In genomic region chr5:143605403-143606005, GRCh38 we compare ENCODE assay signal across 8 cellular contexts.
DNase-seq lines count a peak whose midpoint lies in the region; ATAC-seq, FAIRE-seq and TF ChIP-seq lines count a peak whose summit lies in the region.

No MANE protein-coding gene starts in this region.

- H3K4me3 ChIP-seq in DND-41 (ENCODE audit: low read depth in 1 of 2, low read length in 2 of 2) (peak overlapping the region in 1 of 2 experiments; percentile 42; a peak in 2 of 4 replicates), GM12878 (no peak overlapping the region; the same call in 1 of the 2 replicates), stomach (no peak overlapping the region)

- H3K79me2 ChIP-seq in DND-41 (ENCODE audit: insufficient read depth, low read length): no peaks in the 10 kb centered on the region; the same call in 1 of the 2 replicates
- no peaks in the 10 kb centered on the region for H3K79me2 ChIP-seq in GM12878 (ENCODE audit: control insufficient read depth, insufficient read depth, low read length)

- H4K20me1 ChIP-seq in DND-41 (ENCODE audit: insufficient read depth, low read length) (no peaks in the 10 kb centered on the region), GM12878 (ENCODE audit: control insufficient read depth, insufficient read depth) (no peaks in the 10 kb centered on the region)

- H3K27me3 ChIP-seq in DND-41 (ENCODE audit: insufficient read depth, low read length, poor library complexity) (no peaks in the 10 kb centered on the region), GM12878 (replicated peaks in 1 of 2; ENCODE audit: control insufficient read depth in 2 of 2, insufficient read depth in 2 of 2, low read length in 1 of 2) (no peaks in the 10 kb centered on the region), stomach (no peaks in the 10 kb centered on the region)

- under 1% methylated on average over 4 of the region's 4 CpGs for WGBS in GM12878 (ENCODE audit: insufficient coverage, insufficient replicate concordance, low lambda C conversion rate, missing lambda C conversion rate)
- WGBS in stomach, 5 donors: 51 to 67% (median 64%) methylated on average over 4 of the region's 4 CpGs

- H3K9ac ChIP-seq in DND-41 (ENCODE audit: low read depth, low read length) (peak overlapping the region; percentile 61), GM12878 (ENCODE audit: control insufficient read depth, insufficient read depth, low read length) (peak overlapping the region; percentile 24; the same call in 1 of the 2 replicates)

- TF ChIP-seq RAD21 in GM12878 (IDR thresholded peaks at IDR 0.05; ENCODE audit: insufficient read depth, low read depth, low read length): 0 out of 2 replicates have a peak, but pooled peaks have one; percentile 9

- DNase-seq in DND-41 (peak; percentile 77), Kasumi-1 (lab: John Stamatoyannopoulos, UW) (peak; percentile 86 to 88), GM12878 (ENCODE audit: low read depth, low spot score) (peak; percentile 60), stomach (no peak), DMS53 treated with DMSO at 0.1 percent for 48 hours (lab: John Stamatoyannopoulos, UW; ENCODE audit: unreplicated experiment) (no peak), NCI-H1694 treated with DMSO at 0.1 percent for 48 hours (lab: John Stamatoyannopoulos, UW) (no peak)

- peak; percentile 81 for ATAC-seq in DND-41 (ENCODE audit: insufficient read depth, low read depth)
- ATAC-seq in GM21390 (IDR thresholded peaks at IDR 0.05; ENCODE audit: unreplicated experiment): peak; percentile 68
- peak; percentile 68 for ATAC-seq in GM12878
- no peak for ATAC-seq in GM19023 (IDR thresholded peaks at IDR 0.05; ENCODE audit: unreplicated experiment)

- POLR2A ChIA-PET in GM12878 (lab: Charles Lee): interaction anchor here (0.6 to 1.8 kb wide), 6 partner anchors 9 to 1190 kb away, joined by 3 to 11 read pairs (median 3); no protein-coding TSS in a partner anchor

- peak overlapping the region; percentile 54 for H3K4me2 ChIP-seq in DND-41 (ENCODE audit: insufficient read depth, low read length)
- H3K4me2 ChIP-seq in GM12878 (ENCODE audit: control insufficient read depth, insufficient read depth): peak overlapping the region; percentile 80

- H3K36me3 ChIP-seq in DND-41 (ENCODE audit: insufficient read depth, low read length) (no peaks in the 10 kb centered on the region), GM12878 (ENCODE audit: control insufficient read depth in 2 of 2, insufficient read depth in 2 of 2, low read length in 1 of 2) (no peaks in the 10 kb centered on the region), stomach (no peaks in the 10 kb centered on the region)

- peaks cover 6% of the 10 kb centered on the region for H3K9me3 ChIP-seq in DND-41 (ENCODE audit: insufficient read depth, low read length, severe bottlenecking)
- H3K9me3 ChIP-seq in GM12878 (replicated peaks; ENCODE audit: control insufficient read depth, insufficient read depth, low read length): peaks cover 2% of the 10 kb centered on the region
- H3K9me3 ChIP-seq in stomach: peaks cover 0 to 5% (median 0%) of the 10 kb centered on the region in 4 donors

- CTCF ChIA-PET in GM12878 (lab: Yijun Ruan, JAX): interaction anchor here (0.5 to 1.7 kb wide), 8 partner anchors 13 to 682 kb away, joined by 3 to 8 read pairs (median 3); no protein-coding TSS in a partner anchor

- SMC1A ChIA-PET in GM12878 (lab: Charles Lee; ENCODE audit: uncharacterized antibody, unreplicated experiment): interaction anchor here (0.7 to 2.1 kb wide), 43 partner anchors 9 to 586 kb away, joined by 3 to 17 read pairs (median 4); no protein-coding TSS in a partner anchor

- H3K27ac ChIP-seq in DND-41 (ENCODE audit: low read length): peak overlapping the region; percentile 93
- peak overlapping the region; percentile 69 for H3K27ac ChIP-seq in GM12878 (ENCODE audit: control insufficient read depth, insufficient read depth)
- H3K27ac ChIP-seq in stomach: peak overlapping the region in 3 of 5 donors; percentile 15 to 47 (median 43)

- in situ Hi-C loops in GM12878 (cut with MboI): no loop called here

- H2AFZ ChIP-seq in DND-41 (ENCODE audit: low read depth, low read length): peak overlapping the region; percentile 12
- H2AFZ ChIP-seq in GM12878 (ENCODE audit: control insufficient read depth, low read depth, low read length): peak overlapping the region; percentile 63

- TF ChIP-seq POLR2A in GM12878 (IDR thresholded peaks at IDR 0.05; ENCODE audit: low read depth, low read length) (no peak), stomach (IDR thresholded peaks at IDR 0.05) (no peak)

- TF ChIP-seq EP300 in GM12878 (IDR thresholded peaks at IDR 0.05; ENCODE audit: borderline replicate concordance in 1 of 2, control insufficient read depth in 1 of 2, low read depth in 2 of 2, low read length in 2 of 2) (peak in 1 of 2 experiments; percentile 40; a peak in 2 of 4 replicates), stomach (IDR thresholded peaks at IDR 0.05) (no peak)

- TSS peak; percentile 93 for BruUV-seq in GM12878 (replicated peaks; lab: Mats Ljungman, UMichigan)

- FAIRE-seq in GM12878 (lab: Jason Lieb, UNC): peak; percentile 94

- peaks cover 67% of the 10 kb centered on the region for H3K4me1 ChIP-seq in DND-41 (ENCODE audit: insufficient read depth, low read length)
- H3K4me1 ChIP-seq in GM12878 (ENCODE audit: control insufficient read depth, insufficient read depth, low read length): peaks cover 22% of the 10 kb centered on the region
- peaks cover 0 to 4% (median 0%) of the 10 kb centered on the region in 4 donors for H3K4me1 ChIP-seq in stomach

- intact Hi-C loops in GM12878 (cut with micrococcal nuclease; ENCODE audit: unreplicated experiment) (loop anchor here (1.0 to 10.0 kb wide), 7 partner anchors 10 to 601 kb away; no protein-coding TSS in a partner anchor), stomach (cut with DNase I; ENCODE audit: low total_unique reads) (no loop called here)

- peak; percentile 41 for TF ChIP-seq CTCF in DND-41 (IDR thresholded peaks at IDR 0.05; ENCODE audit: borderline replicate concordance, extremely low read depth, low read length, poor library complexity, severe bottlenecking)
- no peak for TF ChIP-seq CTCF in GM12878 (IDR thresholded peaks at IDR 0.05 in 2 of 3, conservative IDR thresholded peaks at IDR 0.05 in 1 of 3; ENCODE audit: control insufficient read depth in 2 of 3, extremely low read depth in 1 of 3, insufficient read depth in 1 of 3, low read depth in 3 of 3, low read length in 3 of 3)
- TF ChIP-seq CTCF in stomach (IDR thresholded peaks at IDR 0.05): no peak

- RAD21 ChIA-PET in GM12878 (lab: Charles Lee; ENCODE audit: unreplicated experiment): interaction anchor here (0.8 to 1.7 kb wide), 14 partner anchors 12 to 224 kb away, joined by 3 to 16 read pairs (median 4); no protein-coding TSS in a partner anchor

TF ChIP-seq in GM12878, 131 proteins besides CTCF, POLR2A, EP300 and RAD21 (continues in another document):
- TF ChIP-seq SUPT20H (IDR thresholded peaks at IDR 0.05; ENCODE audit: borderline replicate concordance, control insufficient read depth, low read depth, low read length): no peak
- no peak for TF ChIP-seq PBX3 (IDR thresholded peaks at IDR 0.05; ENCODE audit: insufficient replicate concordance, low read depth, low read length)
- TF ChIP-seq SIN3A (IDR thresholded peaks at IDR 0.05; ENCODE audit: low read depth, low read length): no peak
- no peak for TF ChIP-seq LARP7 (IDR thresholded peaks at IDR 0.05)
- TF ChIP-seq BMI1 (IDR thresholded peaks at IDR 0.05; ENCODE audit: borderline replicate concordance): no peak
- no peak; a peak in 1 of 3 replicates for TF ChIP-seq EGR1 (IDR thresholded peaks at IDR 0.05; ENCODE audit: borderline replicate concordance in 1 of 2, low read depth in 2 of 2, low read length in 2 of 2)
- no peak for TF ChIP-seq PAX8 (IDR thresholded peaks at IDR 0.05)
- no peak for TF ChIP-seq KAT2A (conservative IDR thresholded peaks at IDR 0.05; ENCODE audit: control insufficient read depth, low read depth, low read length)
- TF ChIP-seq CREB1 (IDR thresholded peaks at IDR 0.05; ENCODE audit: low read depth): peak; percentile 62; the same call in 1 of the 2 replicates
- TF ChIP-seq SMAD5 (IDR thresholded peaks at IDR 0.05; ENCODE audit: low read depth): no peak
- TF ChIP-seq CEBPZ (IDR thresholded peaks at IDR 0.05; ENCODE audit: low read depth, low read length): no peak
- no peak for TF ChIP-seq RELA (IDR thresholded peaks at IDR 0.05; ENCODE audit: borderline replicate concordance, partially characterized antibody)
- no peak for TF ChIP-seq NR2F1 (conservative IDR thresholded peaks at IDR 0.05)
- no peak for TF ChIP-seq GATAD2B (conservative IDR thresholded peaks at IDR 0.05; ENCODE audit: low read depth)

Comparison
In these comparisons a context has a peak if more than half of its experiments do, and no peak if none do; other contexts are left out.
1. DNase-seq: peak in DND-41 (single experiment), Kasumi-1 (2 of 2) and GM12878 (single experiment); none in stomach (single experiment), DMS53 treated with DMSO at 0.1 percent for 48 hours (single experiment) and NCI-H1694 treated with DMSO at 0.1 percent for 48 hours (single experiment).
2. H3K27ac ChIP-seq: peak in every context shown above with its lines; median percentile 93 in DND-41; 69 in GM12878; 43 in stomach.